1 cellular context compared by ENCODE assay signal in the genomic region with DNA sequence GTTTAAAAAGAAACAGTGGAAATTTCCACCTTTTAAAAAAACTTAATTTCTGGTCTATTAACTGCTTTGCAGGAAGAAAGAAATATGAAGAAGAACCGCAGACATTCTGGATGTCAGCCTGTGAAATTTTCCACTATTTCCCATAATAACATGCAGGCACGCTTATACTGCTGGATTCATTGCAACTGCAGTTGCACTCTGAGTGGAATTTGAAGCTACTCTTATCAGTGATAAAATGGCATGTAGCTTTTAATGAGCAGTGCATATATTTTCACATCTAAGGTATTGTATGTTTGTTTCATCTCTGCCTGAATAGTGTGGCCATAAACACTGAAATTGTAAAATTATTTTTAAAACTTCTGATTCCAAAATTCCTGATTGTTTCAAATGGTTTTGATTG.
TF ChIP-seq lines count a peak whose summit lies in the region.

No MANE protein-coding gene starts in this region.

TF ChIP-seq in HepG2, 621 proteins besides CTCF, POLR2A, EP300 and RAD21 (continued from another document):
- no peak for TF ChIP-seq ZNF784 (CRISPR knock-in tag; IDR thresholded peaks at IDR 0.05; ENCODE audit: borderline replicate concordance)
TF ChIP-seq in HepG2: peak in this region for 1.
